ENCODE assay signal across 1 cellular context in the genomic region with DNA sequence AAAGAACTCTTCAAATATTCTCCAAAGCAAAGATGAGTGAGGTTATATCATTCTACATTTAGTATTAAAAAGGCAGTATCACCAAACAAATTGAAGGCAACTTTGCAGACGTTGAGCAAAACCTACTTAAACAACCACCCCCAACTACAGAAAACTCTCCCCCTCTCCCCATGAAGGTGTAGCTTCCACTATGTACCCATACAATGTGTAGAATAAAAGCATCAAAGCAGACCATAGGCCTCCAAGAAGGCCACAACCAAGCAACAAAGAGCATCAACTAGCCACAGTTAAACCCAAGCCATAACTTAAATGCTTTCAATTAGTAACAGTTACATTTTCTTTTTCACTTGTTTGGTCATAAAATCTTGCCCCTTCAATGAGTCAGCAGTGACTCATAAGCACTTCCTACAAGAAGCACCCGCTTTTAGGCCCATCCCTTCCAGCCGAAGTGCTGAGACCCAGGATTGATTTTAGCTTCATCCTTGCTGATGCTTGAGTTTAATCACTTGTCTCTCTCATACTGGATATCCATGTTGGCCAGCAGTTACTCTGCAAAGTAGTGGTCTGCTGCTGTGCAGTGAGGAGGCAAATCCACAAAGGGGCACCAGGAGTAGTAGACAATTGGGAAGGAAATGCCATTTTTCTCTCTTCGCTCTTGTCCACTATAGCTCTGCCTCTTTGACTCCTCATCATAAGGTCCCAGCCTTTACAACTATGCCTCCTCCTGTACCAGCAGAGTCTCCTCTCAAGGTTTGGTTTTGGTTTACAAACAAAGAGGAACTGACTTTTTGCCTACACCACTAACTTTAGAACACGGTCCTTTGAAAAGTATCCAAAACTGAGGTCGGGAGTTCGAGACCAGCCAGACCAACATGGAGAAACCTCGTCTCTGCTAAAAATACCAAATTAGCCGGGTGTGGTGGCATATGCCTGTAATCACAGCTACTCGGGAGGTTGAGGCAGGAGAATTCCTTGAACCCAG.
TF ChIP-seq lines count a peak whose summit lies in the region.

No MANE protein-coding gene starts in this region.

TF ChIP-seq in GM23338, 12 proteins besides CTCF, POLR2A, EP300 and RAD21:
- TF ChIP-seq, protein P1, sequence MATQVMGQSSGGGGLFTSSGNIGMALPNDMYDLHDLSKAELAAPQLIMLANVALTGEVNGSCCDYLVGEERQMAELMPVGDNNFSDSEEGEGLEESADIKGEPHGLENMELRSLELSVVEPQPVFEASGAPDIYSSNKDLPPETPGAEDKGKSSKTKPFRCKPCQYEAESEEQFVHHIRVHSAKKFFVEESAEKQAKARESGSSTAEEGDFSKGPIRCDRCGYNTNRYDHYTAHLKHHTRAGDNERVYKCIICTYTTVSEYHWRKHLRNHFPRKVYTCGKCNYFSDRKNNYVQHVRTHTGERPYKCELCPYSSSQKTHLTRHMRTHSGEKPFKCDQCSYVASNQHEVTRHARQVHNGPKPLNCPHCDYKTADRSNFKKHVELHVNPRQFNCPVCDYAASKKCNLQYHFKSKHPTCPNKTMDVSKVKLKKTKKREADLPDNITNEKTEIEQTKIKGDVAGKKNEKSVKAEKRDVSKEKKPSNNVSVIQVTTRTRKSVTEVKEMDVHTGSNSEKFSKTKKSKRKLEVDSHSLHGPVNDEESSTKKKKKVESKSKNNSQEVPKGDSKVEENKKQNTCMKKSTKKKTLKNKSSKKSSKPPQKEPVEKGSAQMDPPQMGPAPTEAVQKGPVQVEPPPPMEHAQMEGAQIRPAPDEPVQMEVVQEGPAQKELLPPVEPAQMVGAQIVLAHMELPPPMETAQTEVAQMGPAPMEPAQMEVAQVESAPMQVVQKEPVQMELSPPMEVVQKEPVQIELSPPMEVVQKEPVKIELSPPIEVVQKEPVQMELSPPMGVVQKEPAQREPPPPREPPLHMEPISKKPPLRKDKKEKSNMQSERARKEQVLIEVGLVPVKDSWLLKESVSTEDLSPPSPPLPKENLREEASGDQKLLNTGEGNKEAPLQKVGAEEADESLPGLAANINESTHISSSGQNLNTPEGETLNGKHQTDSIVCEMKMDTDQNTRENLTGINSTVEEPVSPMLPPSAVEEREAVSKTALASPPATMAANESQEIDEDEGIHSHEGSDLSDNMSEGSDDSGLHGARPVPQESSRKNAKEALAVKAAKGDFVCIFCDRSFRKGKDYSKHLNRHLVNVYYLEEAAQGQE (IDR thresholded peaks at IDR 0.05; ENCODE audit: unreplicated experiment) = no peak
- TF ChIP-seq CREB1 (CRISPR knock-in tag; IDR thresholded peaks at IDR 0.05; ENCODE audit: low read depth) (no peak), ETS1 (IDR thresholded peaks at IDR 0.05) (no peak), NANOG (IDR thresholded peaks at IDR 0.05; ENCODE audit: borderline replicate concordance) (no peak), ZNF331 (CRISPR knock-in tag; IDR thresholded peaks at IDR 0.05; ENCODE audit: low read depth) (no peak), POLR2AphosphoS5 (IDR thresholded peaks at IDR 0.05; ENCODE audit: low read depth) (no peak), JUNB (IDR thresholded peaks at IDR 0.05; ENCODE audit: unreplicated experiment) (no peak), ZNF114 (CRISPR knock-in tag; IDR thresholded peaks at IDR 0.05) (no peak), EZH2 (IDR thresholded peaks at IDR 0.05; ENCODE audit: low read depth, unreplicated experiment) (no peak), EZH2phosphoT487 (IDR thresholded peaks at IDR 0.05; ENCODE audit: unreplicated experiment) (no peak), STAT1 (IDR thresholded peaks at IDR 0.05; ENCODE audit: unreplicated experiment) (no peak)
- TF ChIP-seq, protein P2, sequence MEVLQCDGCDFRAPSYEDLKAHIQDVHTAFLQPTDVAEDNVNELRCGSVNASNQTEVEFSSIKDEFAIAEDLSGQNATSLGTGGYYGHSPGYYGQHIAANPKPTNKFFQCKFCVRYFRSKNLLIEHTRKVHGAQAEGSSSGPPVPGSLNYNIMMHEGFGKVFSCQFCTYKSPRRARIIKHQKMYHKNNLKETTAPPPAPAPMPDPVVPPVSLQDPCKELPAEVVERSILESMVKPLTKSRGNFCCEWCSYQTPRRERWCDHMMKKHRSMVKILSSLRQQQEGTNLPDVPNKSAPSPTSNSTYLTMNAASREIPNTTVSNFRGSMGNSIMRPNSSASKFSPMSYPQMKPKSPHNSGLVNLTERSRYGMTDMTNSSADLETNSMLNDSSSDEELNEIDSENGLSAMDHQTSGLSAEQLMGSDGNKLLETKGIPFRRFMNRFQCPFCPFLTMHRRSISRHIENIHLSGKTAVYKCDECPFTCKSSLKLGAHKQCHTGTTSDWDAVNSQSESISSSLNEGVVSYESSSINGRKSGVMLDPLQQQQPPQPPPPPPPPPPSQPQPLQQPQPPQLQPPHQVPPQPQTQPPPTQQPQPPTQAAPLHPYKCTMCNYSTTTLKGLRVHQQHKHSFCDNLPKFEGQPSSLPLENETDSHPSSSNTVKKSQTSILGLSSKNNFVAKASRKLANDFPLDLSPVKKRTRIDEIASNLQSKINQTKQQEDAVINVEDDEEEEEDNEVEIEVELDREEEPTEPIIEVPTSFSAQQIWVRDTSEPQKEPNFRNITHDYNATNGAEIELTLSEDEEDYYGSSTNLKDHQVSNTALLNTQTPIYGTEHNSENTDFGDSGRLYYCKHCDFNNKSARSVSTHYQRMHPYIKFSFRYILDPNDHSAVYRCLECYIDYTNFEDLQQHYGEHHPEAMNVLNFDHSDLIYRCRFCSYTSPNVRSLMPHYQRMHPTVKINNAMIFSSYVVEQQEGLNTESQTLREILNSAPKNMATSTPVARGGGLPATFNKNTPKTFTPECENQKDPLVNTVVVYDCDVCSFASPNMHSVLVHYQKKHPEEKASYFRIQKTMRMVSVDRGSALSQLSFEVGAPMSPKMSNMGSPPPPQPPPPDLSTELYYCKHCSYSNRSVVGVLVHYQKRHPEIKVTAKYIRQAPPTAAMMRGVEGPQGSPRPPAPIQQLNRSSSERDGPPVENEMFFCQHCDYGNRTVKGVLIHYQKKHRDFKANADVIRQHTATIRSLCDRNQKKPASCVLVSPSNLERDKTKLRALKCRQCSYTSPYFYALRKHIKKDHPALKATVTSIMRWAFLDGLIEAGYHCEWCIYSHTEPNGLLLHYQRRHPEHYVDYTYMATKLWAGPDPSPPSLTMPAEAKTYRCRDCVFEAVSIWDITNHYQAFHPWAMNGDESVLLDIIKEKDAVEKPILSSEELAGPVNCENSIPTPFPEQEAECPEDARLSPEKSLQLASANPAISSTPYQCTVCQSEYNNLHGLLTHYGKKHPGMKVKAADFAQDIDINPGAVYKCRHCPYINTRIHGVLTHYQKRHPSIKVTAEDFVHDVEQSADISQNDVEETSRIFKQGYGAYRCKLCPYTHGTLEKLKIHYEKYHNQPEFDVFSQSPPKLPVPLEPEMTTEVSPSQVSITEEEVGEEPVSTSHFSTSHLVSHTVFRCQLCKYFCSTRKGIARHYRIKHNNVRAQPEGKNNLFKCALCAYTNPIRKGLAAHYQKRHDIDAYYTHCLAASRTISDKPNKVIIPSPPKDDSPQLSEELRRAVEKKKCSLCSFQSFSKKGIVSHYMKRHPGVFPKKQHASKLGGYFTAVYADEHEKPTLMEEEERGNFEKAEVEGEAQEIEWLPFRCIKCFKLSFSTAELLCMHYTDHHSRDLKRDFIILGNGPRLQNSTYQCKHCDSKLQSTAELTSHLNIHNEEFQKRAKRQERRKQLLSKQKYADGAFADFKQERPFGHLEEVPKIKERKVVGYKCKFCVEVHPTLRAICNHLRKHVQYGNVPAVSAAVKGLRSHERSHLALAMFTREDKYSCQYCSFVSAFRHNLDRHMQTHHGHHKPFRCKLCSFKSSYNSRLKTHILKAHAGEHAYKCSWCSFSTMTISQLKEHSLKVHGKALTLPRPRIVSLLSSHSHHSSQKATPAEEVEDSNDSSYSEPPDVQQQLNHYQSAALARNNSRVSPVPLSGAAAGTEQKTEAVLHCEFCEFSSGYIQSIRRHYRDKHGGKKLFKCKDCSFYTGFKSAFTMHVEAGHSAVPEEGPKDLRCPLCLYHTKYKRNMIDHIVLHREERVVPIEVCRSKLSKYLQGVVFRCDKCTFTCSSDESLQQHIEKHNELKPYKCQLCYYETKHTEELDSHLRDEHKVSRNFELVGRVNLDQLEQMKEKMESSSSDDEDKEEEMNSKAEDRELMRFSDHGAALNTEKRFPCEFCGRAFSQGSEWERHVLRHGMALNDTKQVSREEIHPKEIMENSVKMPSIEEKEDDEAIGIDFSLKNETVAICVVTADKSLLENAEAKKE (CRISPR knock-in tag; IDR thresholded peaks at IDR 0.05) = no peak
TF ChIP-seq in GM23338: peak in this region for 0.
